ENCODE assay signal across 8 cellular contexts in the genomic region with DNA sequence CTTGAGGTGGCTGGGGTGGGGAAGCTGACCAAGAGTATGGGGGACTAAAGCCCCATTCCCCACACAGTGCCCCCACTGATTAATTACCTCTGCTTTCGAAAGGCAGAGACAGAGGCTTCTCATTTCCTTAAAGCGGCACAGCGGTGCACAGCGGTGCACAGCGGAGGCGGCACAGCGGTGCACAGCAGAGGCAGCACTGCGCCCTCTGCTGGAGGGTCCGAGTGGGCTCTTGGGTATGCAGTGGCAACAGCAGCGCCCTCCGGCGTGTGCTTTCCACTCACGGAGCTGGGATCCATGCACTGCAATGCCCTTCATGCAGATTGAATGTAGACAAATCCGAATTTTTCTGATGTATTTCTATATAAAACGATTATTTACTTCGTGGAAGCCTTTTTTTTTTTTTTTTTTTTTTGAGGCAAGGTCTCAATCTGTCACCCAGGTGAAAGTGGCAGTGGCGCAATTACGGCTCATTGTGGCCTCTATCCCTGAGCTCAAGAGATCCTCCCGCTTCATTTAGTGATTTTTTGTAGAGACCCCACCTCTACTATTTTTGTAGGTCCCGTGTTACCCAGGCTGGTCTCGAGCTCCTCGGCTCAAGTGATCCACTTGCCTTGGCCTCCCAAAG.
DNase-seq lines count a peak whose midpoint lies in the region; ATAC-seq and TF ChIP-seq lines count a peak whose summit lies in the region.

No MANE protein-coding gene starts in this region.

- peak; percentile 99 for ATAC-seq in GM19351 (IDR thresholded peaks at IDR 0.05; ENCODE audit: unreplicated experiment)
- peak; percentile 95 for ATAC-seq in HG03378 (IDR thresholded peaks at IDR 0.05; ENCODE audit: unreplicated experiment)

- peak; percentile 76 for TF ChIP-seq CTCF in astrocyte of the spinal cord (IDR thresholded peaks at IDR 0.05; ENCODE audit: low read depth, low read length)

- in situ Hi-C loops in astrocyte of the spinal cord (cut with HindIII; ENCODE audit: low sequenced_read_pairs) = no loop called here

- no peak overlapping the region for H3K4me3 ChIP-seq in astrocyte of the spinal cord (ENCODE audit: low read depth, low read length)

- DNase-seq in CD1c-positive myeloid dendritic cell (ENCODE audit: extremely low spot score) (peak; percentile 83), T-helper 9 cell (peak; percentile 53), astrocyte of the spinal cord (ENCODE audit: low read depth, low spot score) (peak; percentile 5), left kidney (ENCODE audit: low read depth, low spot score) (peak; percentile 55)
- DNase-seq in stimulated activated CD8-positive, alpha-beta memory T cell treated with anti-CD3 and anti-CD28 coated beads, Interleukin-15, amount 100 ng/mL, for 48 hours (ENCODE audit: low read depth in 2 of 2) = peak; percentile 48 to 53
- DNase-seq in NK-92 treated with Interleukin-12 subunit alpha and Interleukin-12 subunit beta, amount 100 ng/mL, for 24 hours (lab: John Stamatoyannopoulos, UW) = no peak
